Comparison of ENCODE assay signal across 14 cellular contexts in the genomic region with DNA sequence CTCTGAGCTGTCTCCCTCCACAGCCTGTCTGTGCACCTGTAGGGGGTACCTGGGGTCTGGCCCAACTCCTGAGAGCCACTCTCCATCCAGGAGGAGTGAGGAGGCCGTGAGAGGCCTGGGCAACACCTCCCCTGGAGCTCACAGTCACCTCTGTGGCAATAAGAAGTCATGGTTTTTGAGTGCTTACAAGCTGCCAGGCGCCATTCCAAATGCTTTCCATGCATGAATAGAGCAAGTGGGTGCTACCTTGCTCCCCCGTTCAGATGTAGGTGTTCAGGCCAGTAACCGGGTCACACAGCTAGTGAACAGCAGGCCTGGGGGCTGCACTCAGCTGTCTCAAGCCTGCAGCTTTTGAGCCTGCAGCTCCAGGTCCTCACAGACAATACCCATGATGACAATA. TPM values are rescaled to one million over a fixed set of nuclear protein-coding genes. Genes with fewer than 3 reads are reported as not detected.
A peak's percentile ranks its signal among the peaks of the same experiment; 100 is the strongest.
DNase-seq lines count a peak whose midpoint lies in the region; ATAC-seq, FAIRE-seq and TF ChIP-seq lines count a peak whose summit lies in the region.
"Had no signal": no experiment of that assay in that cellular context is flagged by ENCODE, and none has a peak within 500 bp of the region (broad histone marks: within the 10 kb centered on the region; RNA-seq: fewer than 3 reads in every experiment).

No MANE protein-coding gene starts in this region.

- H3K4me3 ChIP-seq in RWPE2 (ENCODE audit: severe bottlenecking) (no peak overlapping the region), sigmoid colon (no peak overlapping the region)

- no peak for TF ChIP-seq EP300 in sigmoid colon (IDR thresholded peaks at IDR 0.05)

- CTCF ChIA-PET in RWPE1 (lab: Yijun Ruan, JAX): interaction anchor here (0.8 kb wide), 1 partner anchor 48 kb away, joined by 4 read pairs; no protein-coding TSS in a partner anchor

- H3K27me3 ChIP-seq in RWPE2 (ENCODE audit: insufficient read depth, poor library complexity, severe bottlenecking) (no peaks in the 10 kb centered on the region), sigmoid colon (no peaks in the 10 kb centered on the region)

- H3K36me3 ChIP-seq in RWPE2 (ENCODE audit: low read depth): peaks cover 6% of the 10 kb centered on the region
- H3K36me3 ChIP-seq in sigmoid colon: no peaks in the 10 kb centered on the region

- TF ChIP-seq CTCF in RWPE1 (conservative IDR thresholded peaks at IDR 0.05; ENCODE audit: low read depth) (no peak), RWPE2 (IDR thresholded peaks at IDR 0.05; ENCODE audit: poor library complexity, severe bottlenecking) (no peak), sigmoid colon (IDR thresholded peaks at IDR 0.05) (no peak)

- POLR2A ChIA-PET in RWPE1 (lab: Yijun Ruan, JAX; ENCODE audit: low non-redundant PET): no interaction called here

- DNase-seq in RWPE1 (ENCODE audit: low spot score): no peak
- no peak for DNase-seq in RWPE2 (ENCODE audit: low spot score)
- DNase-seq in mesenteric fat pad (ENCODE audit: low spot score): peak; percentile 78
- DNase-seq in sigmoid colon: peak; percentile 14
- no peak for DNase-seq in CD1c-positive myeloid dendritic cell (ENCODE audit: extremely low spot score)
- DNase-seq in superior temporal gyrus (ENCODE audit: extremely low spot score): no peak
- no peak for DNase-seq in HTR-8/SVneo (ENCODE audit: insufficient read length, low spot score)
- DNase-seq: Caco-2; CD8-positive, alpha-beta memory T cell; DND-41; GDM1; HCEC 1CT; IMR-90 had no signal

- 90 to 93% methylated on average over 4 of the region's 4 CpGs for WGBS in sigmoid colon, 2 donors

- FAIRE-seq in HTR-8/SVneo (lab: Jason Lieb, UNC): no peak
- FAIRE-seq: GM12892 had no signal

- intact Hi-C loops in sigmoid colon (cut with DNase I): no loop called here

- no peaks in the 10 kb centered on the region for H3K9me3 ChIP-seq in RWPE2 (ENCODE audit: severe bottlenecking)
- H3K9me3 ChIP-seq in sigmoid colon: no peaks in the 10 kb centered on the region
- H3K9me3 ChIP-seq: Caco-2 had no signal

- no peak for ATAC-seq in RWPE2 (ENCODE audit: low read depth)

- H3K27ac ChIP-seq in RWPE1 (peak overlapping the region; percentile 93), RWPE2 (ENCODE audit: poor library complexity, severe bottlenecking) (peak overlapping the region; percentile 81), sigmoid colon (no peak overlapping the region)

- H3K4me1 ChIP-seq in RWPE2 (ENCODE audit: insufficient read depth, poor library complexity, severe bottlenecking) (peaks cover 21% of the 10 kb centered on the region), sigmoid colon (no peaks in the 10 kb centered on the region)

- TF ChIP-seq POLR2A in sigmoid colon (IDR thresholded peaks at IDR 0.05): no peak

RNA-seq across cellular contexts. Expression of gene CORO2A, which starts 30.6 kb away (rescaled TPM):
- total RNA-seq in mesenteric fat pad (2.5 TPM), sigmoid colon (1 to 10 TPM; 1.2 to 1.8 (median 1.4) TPM)
- 10 to 100 TPM; 16.8 to 39.6 (median 33.3) TPM for polyA plus RNA-seq in sigmoid colon

RNA-seq across cellular contexts. Expression of gene TRIM14, which starts 42.8 kb away (rescaled TPM):
- 13.8 TPM for total RNA-seq in mesenteric fat pad
- 10 to 100 TPM in 2 of 4 donors, 1 to 10 TPM in 2; 7.2 to 13.2 (median 9.0) TPM for total RNA-seq in sigmoid colon
- 10 to 100 TPM; 14.4 to 40.1 (median 17.8) TPM for polyA plus RNA-seq in sigmoid colon

Comparison
In these comparisons a context has a peak if more than half of its experiments do, and no peak if none do; other contexts are left out.
1. DNase-seq: peak in mesenteric fat pad (single experiment) and sigmoid colon (single experiment); none in RWPE1 (single experiment), RWPE2 (single experiment), CD1c-positive myeloid dendritic cell (single experiment), superior temporal gyrus (single experiment) and HTR-8/SVneo (single experiment).
2. H3K27ac ChIP-seq: peak in RWPE1 (single experiment) and RWPE2 (single experiment); none in sigmoid colon (0 of 4).